ENCODE assay signal across 8 cellular contexts in genomic region chr15:34101366-34102174, GRCh38. TPM values are rescaled to one million over a fixed set of nuclear protein-coding genes. Genes with fewer than 3 reads are reported as not detected.
DNase-seq lines count a peak whose midpoint lies in the region; ATAC-seq, FAIRE-seq and TF ChIP-seq lines count a peak whose summit lies in the region.

Gene EMC7 (minus strand): TSS chr15:34101862. CDS start chr15:34101839, 23 bp downstream.
Gene PGBD4 (plus strand): TSS chr15:34102083. CDS start chr15:34102532, 449 bp downstream.

- TSS peak; percentile 64 for BruUV-seq in Caco-2 (replicated peaks; lab: Mats Ljungman, UMichigan)

- no peaks in the 10 kb centered on the region for H3K9me3 ChIP-seq in Caco-2

- peak within 1 kb of the TSS; percentile 99 for H3K27ac Mint-ChIP-seq in Caco-2 (ENCODE audit: unreplicated experiment)
- H3K27ac Mint-ChIP-seq in activated CD8-positive, alpha-beta memory T cell treated with anti-CD3 and anti-CD28 coated beads, Interleukin-2, amount 10 ng/mL, durations not matched to agents 7 days and 5 days: peak within 1 kb of the TSS; percentile 100
- peak within 1 kb of the TSS; percentile 100 for H3K27ac Mint-ChIP-seq in effector memory CD8-positive, alpha-beta T cell

- peaks cover 10% of the 10 kb centered on the region for H3K36me3 Mint-ChIP-seq in Caco-2 (ENCODE audit: insufficient read depth, unreplicated experiment)
- peaks cover 26% of the 10 kb centered on the region for H3K36me3 Mint-ChIP-seq in activated CD8-positive, alpha-beta memory T cell treated with anti-CD3 and anti-CD28 coated beads, Interleukin-2, amount 10 ng/mL, durations not matched to agents 7 days and 5 days
- peaks cover 25% of the 10 kb centered on the region for H3K36me3 Mint-ChIP-seq in effector memory CD8-positive, alpha-beta T cell (ENCODE audit: insufficient read depth)

- intact Hi-C loops in Caco-2 (cut with micrococcal nuclease; ENCODE audit: unreplicated experiment): loop anchor here (1.0 to 5.0 kb wide), 3 partner anchors 39 to 266 kb away; partner anchors contain the start of gene LPCAT4

- FAIRE-seq in HTR-8/SVneo (lab: Jason Lieb, UNC): peak; percentile 99

- peak within 1 kb of the TSS; percentile 100 for H3K4me3 Mint-ChIP-seq in Caco-2 (ENCODE audit: unreplicated experiment)
- H3K4me3 Mint-ChIP-seq in activated CD8-positive, alpha-beta memory T cell treated with anti-CD3 and anti-CD28 coated beads, Interleukin-2, amount 10 ng/mL, durations not matched to agents 7 days and 5 days: peak within 1 kb of the TSS; percentile 100
- H3K4me3 Mint-ChIP-seq in effector memory CD8-positive, alpha-beta T cell: peak within 1 kb of the TSS; percentile 100

- no peaks in the 10 kb centered on the region for H3K4me1 Mint-ChIP-seq in Caco-2 (ENCODE audit: low read depth, unreplicated experiment)
- peaks cover 39% of the 10 kb centered on the region for H3K4me1 Mint-ChIP-seq in activated CD8-positive, alpha-beta memory T cell treated with anti-CD3 and anti-CD28 coated beads, Interleukin-2, amount 10 ng/mL, durations not matched to agents 7 days and 5 days
- peaks cover 20 to 36% of the 10 kb centered on the region in 2 donors for H3K4me1 Mint-ChIP-seq in effector memory CD8-positive, alpha-beta T cell (ENCODE audit: low read depth in 2 of 2)

- peak within 1 kb of the TSS; percentile 92 for H3K4me3 ChIP-seq in Caco-2 (ENCODE audit: low read depth, low read length)

- no peak for TF ChIP-seq CTCF in Caco-2 (IDR thresholded peaks at IDR 0.05; ENCODE audit: insufficient read depth in 1 of 2, low read depth in 1 of 2, low read length in 1 of 2, severe bottlenecking in 1 of 2, unreplicated experiment in 1 of 2)

- ATAC-seq in GM21381 (IDR thresholded peaks at IDR 0.05; ENCODE audit: unreplicated experiment): peak; percentile 98
- ATAC-seq in activated CD8-positive, alpha-beta memory T cell treated with anti-CD3 and anti-CD28 coated beads, Interleukin-2, amount 10 ng/mL, durations not matched to agents 7 days and 5 days: peak; percentile 99
- peak; percentile 96 for ATAC-seq in effector memory CD8-positive, alpha-beta T cell (replicated peaks)

- H3K27me3 Mint-ChIP-seq in Caco-2 (ENCODE audit: insufficient read depth, unreplicated experiment): no peaks in the 10 kb centered on the region
- no peaks in the 10 kb centered on the region for H3K27me3 Mint-ChIP-seq in activated CD8-positive, alpha-beta memory T cell treated with anti-CD3 and anti-CD28 coated beads, Interleukin-2, amount 10 ng/mL, durations not matched to agents 7 days and 5 days
- H3K27me3 Mint-ChIP-seq in effector memory CD8-positive, alpha-beta T cell: no peaks in the 10 kb centered on the region

- POLR2A ChIA-PET in Caco-2 (lab: Charles Lee): interaction anchor here (0.7 to 1.1 kb wide), 5 partner anchors 8 to 236 kb away, joined by 3 to 9 read pairs (median 4); partner anchors contain the start of genes KATNBL1 and SLC12A6

- H3K4me1 ChIP-seq in Caco-2: peaks cover 5% of the 10 kb centered on the region; the same call in 1 of the 2 replicates

- peak; percentile 98 for DNase-seq in Caco-2
- peak; percentile 90 for DNase-seq in HTR-8/SVneo (ENCODE audit: insufficient read length, low spot score)
- DNase-seq in NOMO-1 treated with DMSO at 0.1 percent for 48 hours (lab: John Stamatoyannopoulos, UW; ENCODE audit: unreplicated experiment): peak; percentile 99
- DNase-seq in activated CD8-positive, alpha-beta memory T cell treated with anti-CD3 and anti-CD28 coated beads, Interleukin-2, amount 10 ng/mL, durations not matched to agents 7 days and 5 days: peak; percentile 99
- peak; percentile 99 to 100 (median 100) for DNase-seq in effector memory CD8-positive, alpha-beta T cell
- DNase-seq in medulla oblongata (ENCODE audit: extremely low spot score): peak; percentile 99
- DNase-seq in stimulated activated CD4-positive, alpha-beta T cell treated with anti-CD3 and anti-CD28 coated beads, TNF-alpha, amount 100 ng/mL, for 48 hours (ENCODE audit: low read depth in 3 of 3): peak; percentile 95 to 98 (median 98)

- no peaks in the 10 kb centered on the region for H3K9me3 Mint-ChIP-seq in Caco-2 (ENCODE audit: unreplicated experiment)
- H3K9me3 Mint-ChIP-seq in activated CD8-positive, alpha-beta memory T cell treated with anti-CD3 and anti-CD28 coated beads, Interleukin-2, amount 10 ng/mL, durations not matched to agents 7 days and 5 days (ENCODE audit: low read depth): peaks cover 5% of the 10 kb centered on the region
- H3K9me3 Mint-ChIP-seq in effector memory CD8-positive, alpha-beta T cell: peaks cover 0 to 2% of the 10 kb centered on the region in 2 donors

- no peaks in the 10 kb centered on the region for H3K27me3 ChIP-seq in Caco-2 (replicated peaks; ENCODE audit: control insufficient read depth, insufficient read depth, low read length)

- CTCF ChIA-PET in Caco-2 (lab: Charles Lee): interaction anchor here (0.6 to 1.0 kb wide), 2 partner anchors 8 to 482 kb away, joined by 3 read pairs; no protein-coding TSS in a partner anchor
- CTCF ChIA-PET in activated CD8-positive, alpha-beta memory T cell treated with anti-CD3 and anti-CD28 coated beads, Interleukin-2, amount 10 ng/mL, durations not matched to agents 7 days and 5 days (lab: Charles Lee): interaction anchor here (0.7 to 2.9 kb wide), 6 partner anchors 8 to 486 kb away, joined by 3 to 12 read pairs (median 3); partner anchors contain the start of gene KATNBL1

- H3K36me3 ChIP-seq in Caco-2 (ENCODE audit: control insufficient read depth, insufficient read depth, low read length): no peaks in the 10 kb centered on the region

RNA-seq across cellular contexts. Expression of gene EMC7, which starts in this region (rescaled TPM):
- 70.2 and 74.2 TPM in 2 replicates for total RNA-seq in Caco-2 (2022)
- 10 to 100 TPM; 66.2 to 76.5 TPM for total RNA-seq in activated CD8-positive, alpha-beta memory T cell treated with anti-CD3 and anti-CD28 coated beads, Interleukin-2, amount 10 ng/mL, durations not matched to agents 7 days and 5 days

RNA-seq across cellular contexts. Expression of gene PGBD4, which starts in this region (rescaled TPM):
- 1.5 and 1.7 TPM in 2 replicates for total RNA-seq in Caco-2 (2022)
- total RNA-seq in activated CD8-positive, alpha-beta memory T cell treated with anti-CD3 and anti-CD28 coated beads, Interleukin-2, amount 10 ng/mL, durations not matched to agents 7 days and 5 days: 1 to 10 TPM; 3.8 to 5.2 TPM

Comparison
In these comparisons a context has a peak if more than half of its experiments do, and no peak if none do; other contexts are left out.
1. Peak in every context shown above with its lines: DNase-seq, ATAC-seq and H3K4me3 ChIP-seq.